23 cellular contexts compared by ENCODE assay signal in the genomic region with DNA sequence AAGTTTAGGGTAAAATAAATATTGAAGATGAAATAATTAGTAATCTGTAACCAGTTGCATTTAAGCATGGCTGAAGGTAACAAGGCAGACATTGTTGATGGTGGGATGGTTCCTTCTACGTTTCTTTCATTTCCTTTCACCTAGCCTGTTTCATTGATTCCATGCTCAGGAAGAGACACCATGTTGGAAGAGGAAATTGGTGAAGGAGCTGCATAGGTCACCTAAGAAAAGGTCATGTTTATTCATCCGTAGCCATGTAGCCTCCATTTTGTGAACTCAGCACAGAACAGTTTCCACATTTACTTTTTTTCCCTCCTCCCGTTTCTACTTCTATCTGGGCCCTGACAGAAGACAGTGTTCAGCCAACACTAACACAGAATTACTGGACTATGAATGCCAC. TPM values are rescaled to one million over a fixed set of nuclear protein-coding genes. Genes with fewer than 3 reads are reported as not detected.
A peak's percentile ranks its signal among the peaks of the same experiment; 100 is the strongest.
DNase-seq lines count a peak whose midpoint lies in the region; FAIRE-seq and TF ChIP-seq lines count a peak whose summit lies in the region.
"Had no signal": no experiment of that assay in that cellular context is flagged by ENCODE, and none has a peak within 500 bp of the region (broad histone marks: within the 10 kb centered on the region; RNA-seq: fewer than 3 reads in every experiment).

No MANE protein-coding gene starts in this region.

- no peak overlapping the region for H4K5ac ChIP-seq in H1 (ENCODE audit: insufficient read length, low read depth, low read length)

- H3K23me2 ChIP-seq in H1 (ENCODE audit: low read depth, low read length) = no peaks in the 10 kb centered on the region

- H3K4me3 ChIP-seq in H1 (ENCODE audit: extremely low read depth in 1 of 4, insufficient read depth in 2 of 4, low read depth in 3 of 4, low read length in 4 of 4) (no peak overlapping the region), muscle layer of duodenum (ENCODE audit: low read depth in 1 of 2, low read length in 2 of 2) (peak overlapping the region in 1 of 2 donors; percentile 31), tibial nerve (peak overlapping the region; percentile 15 to 54 (median 31)), SK-N-SH (ENCODE audit: low read depth in 2 of 2, low read length in 1 of 2) (no peak overlapping the region)

- no peak overlapping the region for H3K4ac ChIP-seq in H1 (replicated peaks; ENCODE audit: insufficient read length, low read depth, low read length)

- no peaks in the 10 kb centered on the region for H3K9me3 ChIP-seq in H1 (ENCODE audit: insufficient read depth in 2 of 2, low read depth in 1 of 2, low read length in 1 of 2)
- H3K9me3 ChIP-seq in muscle layer of duodenum (ENCODE audit: control insufficient read depth in 1 of 2, low read length in 2 of 2) = no peaks in the 10 kb centered on the region
- H3K9me3 ChIP-seq in tibial nerve = no peaks in the 10 kb centered on the region
- no peaks in the 10 kb centered on the region for H3K9me3 ChIP-seq in SK-N-SH

- H2BK15ac ChIP-seq in H1 (ENCODE audit: low read length) = no peak overlapping the region

- TF ChIP-seq CTCF in H1 (IDR thresholded peaks at IDR 0.05; ENCODE audit: control extremely low read depth in 1 of 3, insufficient read depth in 1 of 3, low read depth in 1 of 3, low read length in 3 of 3) = no peak
- no peak for TF ChIP-seq CTCF in tibial nerve (IDR thresholded peaks at IDR 0.05)
- no peak for TF ChIP-seq CTCF in SK-N-SH (IDR thresholded peaks at IDR 0.05)

- no peak overlapping the region for H4K8ac ChIP-seq in H1 (ENCODE audit: extremely low read depth, insufficient read depth, low read length)

- H3K4me1 ChIP-seq in H1 (replicated peaks in 1 of 4; ENCODE audit: control insufficient read depth in 3 of 4, insufficient read depth in 4 of 4, low read length in 3 of 4) (peaks cover 0 to 3% (median 3%) of the 10 kb centered on the region in 4 experiments; a peak in 3 of 7 replicates), muscle layer of duodenum (ENCODE audit: control insufficient read depth in 1 of 2, insufficient read depth in 2 of 2, low read length in 2 of 2) (no peaks in the 10 kb centered on the region), tibial nerve (peaks cover 0 to 7% (median 0%) of the 10 kb centered on the region in 4 donors), SK-N-SH (ENCODE audit: control insufficient read depth in 1 of 2, insufficient read depth in 2 of 2, low read depth in 1 of 2, low read length in 1 of 2) (no peaks in the 10 kb centered on the region)

- H3K36me3 ChIP-seq in H1 (ENCODE audit: control insufficient read depth in 2 of 4, insufficient read depth in 4 of 4, low read length in 3 of 4) (no peaks in the 10 kb centered on the region), muscle layer of duodenum (ENCODE audit: control insufficient read depth in 1 of 2, insufficient read depth in 2 of 2, low read length in 2 of 2) (no peaks in the 10 kb centered on the region), tibial nerve (peaks cover 0 to 10% (median 0%) of the 10 kb centered on the region in 3 donors), SK-N-SH (replicated peaks in 1 of 2; ENCODE audit: control insufficient read depth in 1 of 2, insufficient read depth in 2 of 2, low read length in 1 of 2) (no peaks in the 10 kb centered on the region)

- no peak overlapping the region for H4K91ac ChIP-seq in H1 (replicated peaks; ENCODE audit: insufficient read length, low read length)

- DNase-seq in H1 (ENCODE audit: low read depth in 1 of 2, low spot score in 2 of 2) (no peak), tibial nerve (ENCODE audit: low spot score in 2 of 2) (no peak), hippocampal formation (lab: John Stamatoyannopoulos, UW) (no peak), NCI-H146 (lab: John Stamatoyannopoulos, UW) (no peak), SK-N-SH (no peak), NCI-H524 treated with DMSO at 0.1 percent for 48 hours (lab: John Stamatoyannopoulos, UW) (no peak)
- DNase-seq: CD8-positive, alpha-beta T cell; DND-41; GDM1; KG1; NCI-H1105; NCI-H187 treated with DMSO at 0.1 percent for 48 hours; NCI-H2171 treated with DMSO at 0.1 percent for 48 hours; NCI-H82; SHP77 had no signal

- H3F3A ChIP-seq in SK-N-SH (replicated peaks; ENCODE audit: insufficient read depth) = no peaks in the 10 kb centered on the region

- H2BK20ac ChIP-seq in H1 (ENCODE audit: low read length) = no peak overlapping the region

- FAIRE-seq in H1 (lab: Jason Lieb, UNC) = no peak
- FAIRE-seq: GM12892, RCC 7860 had no signal

- H3K23ac ChIP-seq in H1 (ENCODE audit: insufficient read length) = no peak overlapping the region

- TF ChIP-seq POLR2A in H1 (IDR thresholded peaks at IDR 0.05; ENCODE audit: control extremely low read depth in 1 of 2, low read depth in 2 of 2, low read length in 2 of 2) = no peak
- TF ChIP-seq POLR2A in tibial nerve (IDR thresholded peaks at IDR 0.05) = no peak

- no peak overlapping the region for H2BK5ac ChIP-seq in H1 (ENCODE audit: low read depth, low read length)

- POLR2A ChIA-PET in H1 (lab: Charles Lee; ENCODE audit: partially characterized antibody) = no interaction called here
- POLR2A ChIA-PET in SK-N-SH (lab: Yijun Ruan, JAX) = no interaction called here

- no peaks in the 10 kb centered on the region for H3K27me3 ChIP-seq in H1 (replicated peaks in 1 of 4; ENCODE audit: control insufficient read depth in 3 of 4, extremely low read depth in 1 of 4, insufficient read depth in 3 of 4, low read length in 3 of 4)
- H3K27me3 ChIP-seq in muscle layer of duodenum (ENCODE audit: low read depth, low read length) = no peaks in the 10 kb centered on the region
- H3K27me3 ChIP-seq in tibial nerve = no peaks in the 10 kb centered on the region
- H3K27me3 ChIP-seq in SK-N-SH (ENCODE audit: insufficient read depth) = no peaks in the 10 kb centered on the region

- H3K14ac ChIP-seq in H1 (ENCODE audit: insufficient read length) = no peak overlapping the region

- H3K9me2 ChIP-seq in SK-N-SH = no peaks in the 10 kb centered on the region

- H3K56ac ChIP-seq in H1 (replicated peaks; ENCODE audit: insufficient read length, low read depth, low read length) = no peak overlapping the region

- 71 to 79% (median 78%) methylated on average over 3 of the region's 3 CpGs for WGBS in adipose tissue, 3 donors
- WGBS in H1 (ENCODE audit: extremely low coverage in 1 of 2, insufficient coverage in 1 of 2, insufficient read length in 1 of 2, insufficient replicate concordance in 2 of 2, low coverage in 1 of 2, low lambda C conversion rate in 2 of 2, missing lambda C conversion rate in 1 of 2), 2 experiments = 90% methylated on average over 3 of the region's 3 CpGs; no CpG with 5 or more reads in 1 of the 2 experiments
- WGBS in tibial nerve, 2 donors = 62 to 73% methylated on average over 3 of the region's 3 CpGs
- 23% methylated on average over 3 of the region's 3 CpGs for whole genome bisulfite sequencing in SK-N-SH (ENCODE audit: low lambda C conversion rate)

- H4K20me1 ChIP-seq in H1 (replicated peaks in 1 of 2; ENCODE audit: control insufficient read depth in 1 of 2, insufficient read depth in 2 of 2, low read length in 2 of 2) (no peaks in the 10 kb centered on the region), SK-N-SH (ENCODE audit: insufficient read depth) (no peaks in the 10 kb centered on the region)

- H2AFZ ChIP-seq in H1 (ENCODE audit: low read length) (peak overlapping the region; percentile 28), SK-N-SH (ENCODE audit: low read depth) (no peak overlapping the region)

- no peak overlapping the region for H3K18ac ChIP-seq in H1 (ENCODE audit: extremely low read depth, low read length)

- H3K9ac ChIP-seq in H1 (replicated peaks in 1 of 4; ENCODE audit: extremely low read depth in 1 of 4, low read depth in 3 of 4, low read length in 3 of 4) (no peak overlapping the region), SK-N-SH (no peak overlapping the region)

- H2BK120ac ChIP-seq in H1 (replicated peaks; ENCODE audit: low read depth, low read length) = no peak overlapping the region

- H3K27ac ChIP-seq in adipose tissue (ENCODE audit: low read depth, low read length) = peak overlapping the region; percentile 1
- no peak overlapping the region for H3K27ac ChIP-seq in H1 (ENCODE audit: low read depth, low read length)
- peak overlapping the region; percentile 45 for H3K27ac ChIP-seq in muscle layer of duodenum (ENCODE audit: low read length)
- peak overlapping the region; percentile 49 to 83 (median 70) for H3K27ac ChIP-seq in tibial nerve
- no peak overlapping the region for H3K27ac ChIP-seq in SK-N-SH (ENCODE audit: low read depth in 2 of 2, low read length in 1 of 2)

- CTCF ChIA-PET in H1 (lab: Charles Lee; ENCODE audit: partially characterized antibody) = no interaction called here
- CTCF ChIA-PET in SK-N-SH (lab: Yijun Ruan, JAX) = no interaction called here

- H3K79me1 ChIP-seq in H1 (ENCODE audit: low read depth, low read length) = no peaks in the 10 kb centered on the region

- TF ChIP-seq RAD21 in H1 (IDR thresholded peaks at IDR 0.05 in 1 of 2, conservative IDR thresholded peaks at IDR 0.05 in 1 of 2; ENCODE audit: low read depth in 2 of 2, low read length in 2 of 2) (no peak), SK-N-SH (IDR thresholded peaks at IDR 0.05; ENCODE audit: low read length) (no peak)

- H3K4me2 ChIP-seq in H1 (ENCODE audit: insufficient read depth in 1 of 2, low read depth in 2 of 2, low read length in 2 of 2) (no peak overlapping the region), SK-N-SH (no peak overlapping the region)

- TF ChIP-seq EP300 in H1 (IDR thresholded peaks at IDR 0.05; ENCODE audit: borderline replicate concordance in 1 of 2, low read depth in 2 of 2, low read length in 2 of 2) (no peak), tibial nerve (IDR thresholded peaks at IDR 0.05) (peak in 1 of 2 donors; percentile 14), SK-N-SH (IDR thresholded peaks at IDR 0.05; ENCODE audit: borderline replicate concordance in 1 of 2, low read depth in 1 of 2, low read length in 1 of 2) (no peak)

- no peak overlapping the region for H2BK12ac ChIP-seq in H1 (ENCODE audit: low read depth, low read length)

- H3K79me2 ChIP-seq in H1 (ENCODE audit: control insufficient read depth in 1 of 2, insufficient read depth in 2 of 2, low read length in 2 of 2) (no peaks in the 10 kb centered on the region), SK-N-SH (ENCODE audit: insufficient read depth) (no peaks in the 10 kb centered on the region)

- no peak overlapping the region for H2AK5ac ChIP-seq in H1 (ENCODE audit: low read depth, low read length)

RNA-seq across cellular contexts. Expression of gene ADH1B, which starts 3.8 kb away (rescaled TPM):
- 1,000 to 10,000 TPM in 2 of 3 donors, 100 to 1,000 TPM in 1; 214 to 3,622 (median 1,151) TPM for polyA plus RNA-seq in adipose tissue
- not detected in 2 replicates for total RNA-seq in H1 (2021; fragmentation: NEBNext Ultra II Directional; extraction: Animal tissue kit (Norgen Biotek cat#: 25700))
- not detected in 2 replicates for polyA plus RNA-seq in H1 (2011; rRNA removed)
- polyA plus RNA-seq in H1 (2011; cell fraction: cytosol; rRNA removed) = not detected
- polyA plus RNA-seq in H1 (2011; cell fraction: nucleus; rRNA removed) = not detected
- not detected in 4 replicates for polyA plus RNA-seq in H1 (2012, experiment 1 of 2)
- polyA plus RNA-seq in H1 (2012, experiment 2 of 2) = not detected
- polyA plus RNA-seq in H1 (2013, experiment 1 of 2) = not detected
- not detected for polyA plus RNA-seq in H1 (2013, experiment 2 of 2)
- polyA minus RNA-seq in H1 (2011; rRNA and poly(A)+ RNA removed) = not detected in 2 replicates
- not detected for polyA minus RNA-seq in H1 (2011; cell fraction: cytosol; rRNA and poly(A)+ RNA removed)
- not detected for polyA minus RNA-seq in H1 (2011; cell fraction: nucleus; rRNA and poly(A)+ RNA removed)
- 1,000 to 10,000 TPM; 1,271 to 1,760 (median 1,505) TPM for total RNA-seq in tibial nerve
- polyA plus RNA-seq in SK-N-SH (2012; rRNA removed) = not detected in 2 replicates
- not detected in 2 replicates for polyA plus RNA-seq in SK-N-SH (2012; cell fraction: cytosol; rRNA removed)
- not detected in 2 replicates for polyA plus RNA-seq in SK-N-SH (2012; cell fraction: nucleus; rRNA removed)
- total RNA-seq: CD8-positive, alpha-beta T cell; M059J; NCI-H460 had no signal

RNA-seq across cellular contexts. Expression of gene ADH1A, which starts 26.6 kb away (rescaled TPM):
- polyA plus RNA-seq in adipose tissue = under 1 TPM in 2 of 3 donors, not detected in 1; 0.07 to 0.15 TPM
- not detected in 2 replicates for total RNA-seq in H1 (2021; fragmentation: NEBNext Ultra II Directional; extraction: Animal tissue kit (Norgen Biotek cat#: 25700))
- polyA plus RNA-seq in H1 (2011; rRNA removed) = not detected in 2 replicates
- polyA plus RNA-seq in H1 (2011; cell fraction: cytosol; rRNA removed) = not detected
- not detected for polyA plus RNA-seq in H1 (2011; cell fraction: nucleus; rRNA removed)
- polyA plus RNA-seq in H1 (2012, experiment 1 of 2) = not detected in 4 replicates
- polyA plus RNA-seq in H1 (2012, experiment 2 of 2) = not detected
- polyA plus RNA-seq in H1 (2013, experiment 1 of 2) = not detected
- polyA plus RNA-seq in H1 (2013, experiment 2 of 2) = not detected
- not detected in 2 replicates for polyA minus RNA-seq in H1 (2011; rRNA and poly(A)+ RNA removed)
- polyA minus RNA-seq in H1 (2011; cell fraction: cytosol; rRNA and poly(A)+ RNA removed) = not detected
- polyA minus RNA-seq in H1 (2011; cell fraction: nucleus; rRNA and poly(A)+ RNA removed) = not detected
- total RNA-seq in tibial nerve = 1 to 10 TPM in 2 of 4 donors, under 1 TPM in 1, not detected in 1; 0.59 to 2.6 (median 1.8) TPM
- not detected in 2 replicates for polyA plus RNA-seq in SK-N-SH (2012; rRNA removed)
- not detected in 2 replicates for polyA plus RNA-seq in SK-N-SH (2012; cell fraction: cytosol; rRNA removed)
- polyA plus RNA-seq in SK-N-SH (2012; cell fraction: nucleus; rRNA removed) = not detected in 2 replicates
- total RNA-seq: CD8-positive, alpha-beta T cell; M059J; NCI-H460 had no signal
- polyA plus RNA-seq: AG04450, BJ had no signal

RNA-seq across cellular contexts. Expression of gene ADH1C, which starts 35.2 kb away (rescaled TPM):
- polyA plus RNA-seq in adipose tissue (100 to 1,000 TPM in 1 of 3 donors, 10 to 100 TPM in 1, 1 to 10 TPM in 1; 8.1 to 118 (median 29.8) TPM), H1 (2011; rRNA removed) (not detected in 2 replicates), SK-N-SH (2012; rRNA removed) (not detected in 2 replicates)
- not detected in 2 replicates for total RNA-seq in H1 (2021; fragmentation: NEBNext Ultra II Directional; extraction: Animal tissue kit (Norgen Biotek cat#: 25700))
- polyA plus RNA-seq in H1 (2011; cell fraction: cytosol; rRNA removed) = not detected
- not detected for polyA plus RNA-seq in H1 (2011; cell fraction: nucleus; rRNA removed)
- polyA plus RNA-seq in H1 (2012, experiment 1 of 2) = not detected in 4 replicates
- polyA plus RNA-seq in H1 (2012, experiment 2 of 2) = not detected
- not detected for polyA plus RNA-seq in H1 (2013, experiment 1 of 2)
- polyA plus RNA-seq in H1 (2013, experiment 2 of 2) = not detected
- polyA minus RNA-seq in H1 (2011; rRNA and poly(A)+ RNA removed) = not detected in 2 replicates
- not detected for polyA minus RNA-seq in H1 (2011; cell fraction: cytosol; rRNA and poly(A)+ RNA removed)
- not detected for polyA minus RNA-seq in H1 (2011; cell fraction: nucleus; rRNA and poly(A)+ RNA removed)
- 100 to 1,000 TPM in 3 of 4 donors, 10 to 100 TPM in 1; 44.7 to 186 (median 151) TPM for total RNA-seq in tibial nerve
- polyA plus RNA-seq in SK-N-SH (2012; cell fraction: cytosol; rRNA removed) = 0.03 TPM in 1 of 2 replicates, not detected in the other
- not detected in 2 replicates for polyA plus RNA-seq in SK-N-SH (2012; cell fraction: nucleus; rRNA removed)
- total RNA-seq: CD8-positive, alpha-beta T cell; NCI-H460 had no signal

Comparison
In these comparisons a context has a peak if more than half of its experiments do, and no peak if none do; other contexts are left out.
1. H3K27ac ChIP-seq: peak in adipose tissue (single experiment), muscle layer of duodenum (single experiment) and tibial nerve (4 of 4); none in H1 (single experiment) and SK-N-SH (0 of 2).
2. H3K4me3 ChIP-seq: peak in tibial nerve (4 of 4); none in H1 (0 of 4) and SK-N-SH (0 of 2).
3. RNA of gene ADH1B, which starts 3.8 kb away (polyA plus RNA-seq): 214 to 3,622 TPM in adipose tissue; not detected in H1 and not detected in SK-N-SH; every median in the first group is over 100 times any median in the second.
4. RNA of gene ADH1C, which starts 35.2 kb away (polyA plus RNA-seq): 8.1 to 118 TPM in adipose tissue; not detected in H1 and 0.03 TPM in SK-N-SH; every median in the first group is over 4 times any median in the second.